ENCODE assay signal across 14 cellular contexts in the genomic region with DNA sequence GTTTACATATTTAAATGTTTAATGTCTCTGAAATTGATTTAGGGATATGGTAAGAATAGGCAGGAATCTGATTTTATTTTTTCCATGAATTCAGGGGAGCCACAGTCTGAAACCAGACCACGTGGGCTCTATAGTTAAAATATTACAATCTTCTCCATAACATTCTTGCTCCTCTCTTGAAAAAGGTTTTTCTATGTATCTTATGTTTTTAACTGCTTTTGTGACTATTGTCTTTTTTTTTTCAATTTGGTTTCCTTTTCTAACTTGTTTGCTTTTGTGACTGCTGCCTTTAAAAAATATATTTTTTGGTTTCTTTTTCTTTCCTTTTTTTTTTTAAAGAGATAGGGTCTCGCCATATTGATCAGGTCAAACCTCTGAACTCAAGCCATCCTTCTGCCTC. TPM values are rescaled to one million over a fixed set of nuclear protein-coding genes. Genes with fewer than 3 reads are reported as not detected.
A peak's percentile ranks its signal among the peaks of the same experiment; 100 is the strongest.
DNase-seq lines count a peak whose midpoint lies in the region; ATAC-seq and FAIRE-seq lines count a peak whose summit lies in the region.
"Had no signal": no experiment of that assay in that cellular context is flagged by ENCODE, and none has a peak within 500 bp of the region (broad histone marks: within the 10 kb centered on the region; RNA-seq: fewer than 3 reads in every experiment).

No MANE protein-coding gene starts in this region.

- H3K4me1 Mint-ChIP-seq in activated T-cell treated with anti-CD3 and anti-CD28 coated beads, Interleukin-2, amount 50 U/mL, for 24 hours (ENCODE audit: low read depth) = peaks cover 80% of the 10 kb centered on the region
- peaks cover 54% of the 10 kb centered on the region for H3K4me1 Mint-ChIP-seq in activated T-helper 17 cell treated with anti-CD3 and anti-CD28 coated beads, Interleukin-2, amount 50 U/mL, for 72 hours

- DNase-seq in activated T-cell treated with anti-CD3 and anti-CD28 coated beads, Interleukin-2, amount 50 U/mL, for 24 hours = no peak
- DNase-seq in activated T-cell treated with anti-CD3 and anti-CD28 coated beads for 4 hours (no peak), small intestine (no peak), DMS53 (lab: John Stamatoyannopoulos, UW) (no peak), left lobe of liver (ENCODE audit: low spot score) (no peak)
- DNase-seq: ACHN; CD4-positive, alpha-beta memory T cell; NCI-H187 treated with DMSO at 0.1 percent for 48 hours; NCI-H2171; NCI-H446 treated with DMSO at 0.1 percent for 48 hours; NCI-H748 treated with DMSO at 0.1 percent for 48 hours; PC-9 had no signal

- 76 to 87% (median 82%) methylated on average over 2 of the region's 2 CpGs for WGBS in small intestine, 3 donors

- H3K4me3 Mint-ChIP-seq in activated T-cell treated with anti-CD3 and anti-CD28 coated beads, Interleukin-2, amount 50 U/mL, for 24 hours = peak overlapping the region; percentile 15
- peak overlapping the region; percentile 86 for H3K4me3 Mint-ChIP-seq in activated T-helper 17 cell treated with anti-CD3 and anti-CD28 coated beads, Interleukin-2, amount 50 U/mL, for 72 hours

- peaks cover 5% of the 10 kb centered on the region for H3K36me3 Mint-ChIP-seq in activated T-cell treated with anti-CD3 and anti-CD28 coated beads, Interleukin-2, amount 50 U/mL, for 24 hours (ENCODE audit: low read depth)
- peaks cover 4% of the 10 kb centered on the region for H3K36me3 Mint-ChIP-seq in activated T-helper 17 cell treated with anti-CD3 and anti-CD28 coated beads, Interleukin-2, amount 50 U/mL, for 72 hours (ENCODE audit: low read depth)
- H3K36me3 Mint-ChIP-seq: CD4-positive, alpha-beta memory T cell had no signal

- H3K9me3 Mint-ChIP-seq in activated T-cell treated with anti-CD3 and anti-CD28 coated beads, Interleukin-2, amount 50 U/mL, for 24 hours = no peaks in the 10 kb centered on the region
- no peaks in the 10 kb centered on the region for H3K9me3 Mint-ChIP-seq in activated T-helper 17 cell treated with anti-CD3 and anti-CD28 coated beads, Interleukin-2, amount 50 U/mL, for 72 hours
- H3K9me3 Mint-ChIP-seq: CD4-positive, alpha-beta memory T cell had no signal

- H3K27ac ChIP-seq in KOPT-K1 (ENCODE audit: low read depth, low read length, poor library complexity, severe bottlenecking) = peak overlapping the region; percentile 46
- no peak overlapping the region for H3K27ac ChIP-seq in small intestine (ENCODE audit: low read depth in 1 of 2, low read length in 1 of 2)
- H3K27ac ChIP-seq: PC-9 had no signal

- no peak for ATAC-seq in activated T-helper 17 cell treated with anti-CD3 and anti-CD28 coated beads, Interleukin-2, amount 50 U/mL, for 72 hours (replicated peaks)
- ATAC-seq in left lobe of liver = no peak

- H3K27me3 Mint-ChIP-seq in activated T-cell treated with anti-CD3 and anti-CD28 coated beads, Interleukin-2, amount 50 U/mL, for 24 hours = no peaks in the 10 kb centered on the region
- no peaks in the 10 kb centered on the region for H3K27me3 Mint-ChIP-seq in activated T-helper 17 cell treated with anti-CD3 and anti-CD28 coated beads, Interleukin-2, amount 50 U/mL, for 72 hours

- no peaks in the 10 kb centered on the region for H3K9me3 ChIP-seq in KOPT-K1 (ENCODE audit: insufficient read depth, low read length, poor library complexity, severe bottlenecking)
- H3K9me3 ChIP-seq in small intestine (ENCODE audit: control insufficient read depth, low read depth) = no peaks in the 10 kb centered on the region

- H3K27ac Mint-ChIP-seq in activated T-cell treated with anti-CD3 and anti-CD28 coated beads, Interleukin-2, amount 50 U/mL, for 24 hours = peak overlapping the region; percentile 87
- H3K27ac Mint-ChIP-seq in activated T-helper 17 cell treated with anti-CD3 and anti-CD28 coated beads, Interleukin-2, amount 50 U/mL, for 72 hours = no peak overlapping the region
- H3K27ac Mint-ChIP-seq: CD4-positive, alpha-beta memory T cell had no signal

- H3K4me1 ChIP-seq in small intestine (ENCODE audit: control insufficient read depth in 2 of 2, insufficient read depth in 1 of 2, low read depth in 1 of 2, low read length in 1 of 2) = peaks cover 3 to 5% of the 10 kb centered on the region in 2 donors

- no peaks in the 10 kb centered on the region for H3K27me3 ChIP-seq in small intestine (ENCODE audit: control insufficient read depth in 2 of 2, insufficient read depth in 2 of 2, low read length in 2 of 2)

- H3K36me3 ChIP-seq in KOPT-K1 (ENCODE audit: insufficient read depth, low read length) (no peaks in the 10 kb centered on the region), small intestine (ENCODE audit: control insufficient read depth in 2 of 2, insufficient read depth in 2 of 2, low read length in 2 of 2) (no peaks in the 10 kb centered on the region)

- H3K4me3 ChIP-seq in small intestine (ENCODE audit: low read depth in 1 of 2, low read length in 2 of 2) = no peak overlapping the region
- H3K4me3 ChIP-seq: PC-9 had no signal

- FAIRE-seq in small intestine (lab: Jason Lieb, UNC) = peak; percentile 80

RNA-seq across cellular contexts. Expression of a gene that starts 40.1 kb away (rescaled TPM):
- 100 to 1,000 TPM; 254 to 663 TPM for total RNA-seq in activated T-helper 17 cell treated with anti-CD3 and anti-CD28 coated beads, Interleukin-2, amount 50 U/mL, for 72 hours
- polyA plus RNA-seq in small intestine = 10 to 100 TPM; 10.8 to 16.1 (median 14.5) TPM
- total RNA-seq in left lobe of liver = 8.8 TPM

Comparison
In these comparisons a context has a peak if more than half of its experiments do, and no peak if none do; other contexts are left out.
1. RNA of a gene that starts 40.1 kb away (total RNA-seq): 254 to 663 TPM in activated T-helper 17 cell treated with anti-CD3 and anti-CD28 coated beads, Interleukin-2, amount 50 U/mL, for 72 hours; 8.8 TPM in left lobe of liver (single experiment); every median in the first group is over 10 times any median in the second.